ENCODE assay signal across 9 cellular contexts in genomic region chrX:45758319-45758718, GRCh38.
DNase-seq lines count a peak whose midpoint lies in the region; ATAC-seq and TF ChIP-seq lines count a peak whose summit lies in the region.
"Had no signal": no experiment of that assay in that cellular context is flagged by ENCODE, and none has a peak within 500 bp of the region (broad histone marks: within the 10 kb centered on the region; RNA-seq: fewer than 3 reads in every experiment).

No MANE protein-coding gene starts in this region.

- H4K20me1 ChIP-seq in PC-9 (ENCODE audit: insufficient read depth) = no peaks in the 10 kb centered on the region

- no peaks in the 10 kb centered on the region for H3K9me2 ChIP-seq in PC-9 (ENCODE audit: insufficient read depth)

- H2AFZ ChIP-seq in PC-9 = no peak overlapping the region

- no peak overlapping the region for H3K4me2 ChIP-seq in PC-9

- CTCF ChIA-PET in PC-9 (lab: Charles Lee) = no interaction called here

- H3K4me1 ChIP-seq in PC-9 (replicated peaks; ENCODE audit: insufficient read depth) = no peaks in the 10 kb centered on the region
- peaks cover 87 to 90% of the 10 kb centered on the region in 2 experiments for H3K4me1 ChIP-seq in neutrophil (ENCODE audit: control insufficient read depth in 1 of 2, insufficient read depth in 1 of 2, low read depth in 1 of 2, low read length in 1 of 2)
- H3K4me1 ChIP-seq: pancreas had no signal

- ATAC-seq in HG02588 (IDR thresholded peaks at IDR 0.05; ENCODE audit: unreplicated experiment) = peak; percentile 32

- peak overlapping the region; percentile 61 for H3K27ac ChIP-seq in PC-9
- peak overlapping the region; percentile 86 for H3K27ac ChIP-seq in neutrophil
- H3K27ac ChIP-seq: pancreas had no signal

- no peaks in the 10 kb centered on the region for H3K36me3 ChIP-seq in GM06990 (ENCODE audit: control insufficient read depth, insufficient read depth, low read length)
- H3K36me3 ChIP-seq in PC-9 (ENCODE audit: low read depth) = no peaks in the 10 kb centered on the region
- no peaks in the 10 kb centered on the region for H3K36me3 ChIP-seq in neutrophil
- H3K36me3 ChIP-seq: pancreas had no signal

- BruUV-seq in PC-9 (replicated peaks; lab: Mats Ljungman, UMichigan) = no TSS peak

- peak overlapping the region; percentile 45 for H3K4me3 ChIP-seq in GM06990 (replicated peaks; ENCODE audit: low read depth, low read length)
- H3K4me3 ChIP-seq in PC-9 = no peak overlapping the region
- H3K4me3 ChIP-seq in neutrophil (ENCODE audit: low read depth in 1 of 2, low read length in 1 of 2) = peak overlapping the region; percentile 52
- H3K4me3 ChIP-seq: pancreas had no signal

- H3K9me3 ChIP-seq in PC-9 (ENCODE audit: insufficient read depth, low read depth) (no peaks in the 10 kb centered on the region), neutrophil (no peaks in the 10 kb centered on the region)
- H3K9me3 ChIP-seq: pancreas had no signal

- POLR2A ChIA-PET in PC-9 (lab: Charles Lee; ENCODE audit: unreplicated experiment) = interaction anchor here (0.7 kb wide), 1 partner anchor 428 kb away, joined by 3 read pairs; no protein-coding TSS in a partner anchor

- TF ChIP-seq CTCF in GM06990 (IDR thresholded peaks at IDR 0.05; ENCODE audit: insufficient read depth, low read length, poor library complexity, severe bottlenecking) (no peak), PC-9 (conservative IDR thresholded peaks at IDR 0.05) (no peak), neutrophil (IDR thresholded peaks at IDR 0.05) (no peak)

- intact Hi-C loops in PC-9 (cut with micrococcal nuclease; ENCODE audit: unreplicated experiment) = no loop called here

- H3K79me2 ChIP-seq in PC-9 (ENCODE audit: low read depth) = peaks cover 88% of the 10 kb centered on the region

- peaks cover 12% of the 10 kb centered on the region; the same call in 1 of the 2 replicates for H3F3A ChIP-seq in PC-9 (ENCODE audit: insufficient read depth, low read depth)

- no peaks in the 10 kb centered on the region for H3K27me3 ChIP-seq in GM06990 (replicated peaks; ENCODE audit: control insufficient read depth, insufficient read depth, low read length)
- no peaks in the 10 kb centered on the region for H3K27me3 ChIP-seq in PC-9 (ENCODE audit: insufficient read depth, low read depth)
- no peaks in the 10 kb centered on the region for H3K27me3 ChIP-seq in neutrophil

- DNase-seq in GM06990 (ENCODE audit: extremely low read depth, insufficient read length) = peak; percentile 55
- no peak for DNase-seq in PC-9
- DNase-seq in amniotic epithelial cell (ENCODE audit: low read depth) = peak; percentile 94
- DNase-seq in cortex of kidney (lab: John Stamatoyannopoulos, UW) = no peak
- DNase-seq in NCI-H2196 treated with DMSO at 0.1 percent for 48 hours (lab: John Stamatoyannopoulos, UW; ENCODE audit: unreplicated experiment) = no peak
- DNase-seq in LoVo (ENCODE audit: low spot score) = no peak
- DNase-seq: pancreas had no signal

Comparison
In these comparisons a context has a peak if more than half of its experiments do, and no peak if none do; other contexts are left out.
1. DNase-seq: peak in GM06990 (single experiment) and amniotic epithelial cell (single experiment); none in PC-9 (0 of 2), cortex of kidney (single experiment), NCI-H2196 treated with DMSO at 0.1 percent for 48 hours (single experiment) and LoVo (single experiment).